In genomic region chr16:30526823-30527634, GRCh38 we compare ENCODE assay signal across 8 cellular contexts. TPM values are rescaled to one million over a fixed set of nuclear protein-coding genes. Genes with fewer than 3 reads are reported as not detected.
DNase-seq lines count a peak whose midpoint lies in the region; ATAC-seq and TF ChIP-seq lines count a peak whose summit lies in the region.

No MANE protein-coding gene starts in this region.

- DNase-seq in CD1c-positive myeloid dendritic cell (ENCODE audit: extremely low spot score) (peak; percentile 97), NCI-H69 (lab: John Stamatoyannopoulos, UW) (peak; percentile 100), dedifferentiated amniotic fluid mesenchymal stem cell (ENCODE audit: extremely low spot score) (peak; percentile 95), left lung (peak; percentile 99 to 100)
- peak; percentile 77 for DNase-seq in activated CD4-positive, alpha-beta T cell treated with anti-CD3 and anti-CD28 coated beads, Interleukin-2, amount 50 U/mL, for 1 hour
- peak; percentile 75 for DNase-seq in stimulated activated CD4-positive, alpha-beta T cell treated with anti-CD3 and anti-CD28 coated beads, Interleukin-2, amount 100 ng/mL, for 4 hours (ENCODE audit: low read depth)

- intact Hi-C loops in left lung (cut with DNase I) = no loop called here

- peak; percentile 79 for ATAC-seq in GM19351 (IDR thresholded peaks at IDR 0.05; ENCODE audit: unreplicated experiment)
- peak; percentile 68 for ATAC-seq in HG03520 (IDR thresholded peaks at IDR 0.05; ENCODE audit: unreplicated experiment)
- peak; percentile 94 for ATAC-seq in left lung

- H3K27me3 ChIP-seq in left lung = no peaks in the 10 kb centered on the region

- peaks cover 14 to 37% of the 10 kb centered on the region in 2 donors for H3K4me1 ChIP-seq in left lung

- peak overlapping the region; percentile 86 to 87 for H3K4me3 ChIP-seq in left lung

- peak; percentile 18 to 25 for TF ChIP-seq CTCF in left lung (IDR thresholded peaks at IDR 0.05)

- no peaks in the 10 kb centered on the region for H3K9me3 ChIP-seq in left lung

- H3K27ac ChIP-seq in left lung = peak overlapping the region; percentile 98 to 100

- H3K36me3 ChIP-seq in left lung = peaks cover 0 to 28% of the 10 kb centered on the region in 2 donors

RNA-seq across cellular contexts. Expression of gene ZNF768, which starts 0.7 kb away (rescaled TPM):
- total RNA-seq in left lung = 10 to 100 TPM; 26.1 to 26.4 TPM

RNA-seq across cellular contexts. Expression of gene ZNF747, which starts 7.6 kb away (rescaled TPM):
- 10 to 100 TPM in 1 of 2 donors, 1 to 10 TPM in 1; 6.6 to 11.8 TPM for total RNA-seq in left lung

RNA-seq across cellular contexts. Expression of gene ZNF764, which starts 31.1 kb away (rescaled TPM):
- total RNA-seq in left lung = 1 to 10 TPM; 7.4 to 9.0 TPM

RNA-seq across cellular contexts. Expression of gene ZNF688, which starts 44.5 kb away (rescaled TPM):
- total RNA-seq in left lung = 10 to 100 TPM; 11.8 to 12.3 TPM

RNA-seq across cellular contexts. Expression of gene ITGAL, which starts 54.5 kb away (rescaled TPM):
- total RNA-seq in left lung = 10 to 100 TPM; 19.9 to 60.2 TPM

Comparison
In these comparisons a context has a peak if more than half of its experiments do, and no peak if none do; other contexts are left out.
1. Peak in every context shown above with its lines: DNase-seq, ATAC-seq, H3K4me3 ChIP-seq and H3K27ac ChIP-seq.